In genomic region chr5:52988335-52989024, GRCh38 we compare ENCODE assay signal across 8 cellular contexts. TPM values are rescaled to one million over a fixed set of nuclear protein-coding genes. Genes with fewer than 3 reads are reported as not detected.
DNase-seq lines count a peak whose midpoint lies in the region; ATAC-seq lines count a peak whose summit lies in the region.

No MANE protein-coding gene starts in this region.

- DNase-seq in NCI-H748 (lab: John Stamatoyannopoulos, UW; ENCODE audit: unreplicated experiment): peak; percentile 48
- DNase-seq in effector memory CD4-positive, alpha-beta T cell: no peak
- no peak for DNase-seq in islet precursor cell
- no peak for DNase-seq in germinal center (ENCODE audit: low spot score)
- no peak for DNase-seq in posterior vena cava (ENCODE audit: low spot score)

- H3K9me3 ChIP-seq in effector memory CD4-positive, alpha-beta T cell (ENCODE audit: control insufficient read depth, low read length): no peaks in the 10 kb centered on the region
- H3K9me3 ChIP-seq in muscle layer of duodenum (ENCODE audit: control insufficient read depth in 1 of 2, low read length in 2 of 2): no peaks in the 10 kb centered on the region

- peaks cover 16% of the 10 kb centered on the region for H3K4me1 ChIP-seq in effector memory CD4-positive, alpha-beta T cell (ENCODE audit: control insufficient read depth, insufficient read depth, low read length, poor library complexity, severe bottlenecking)
- H3K4me1 ChIP-seq in muscle layer of duodenum (ENCODE audit: control insufficient read depth in 1 of 2, insufficient read depth in 2 of 2, low read length in 2 of 2): peaks cover 0 to 10% of the 10 kb centered on the region in 2 donors

- intact Hi-C loops in posterior vena cava (cut with DNase I): no loop called here

- ATAC-seq in GM19455 (IDR thresholded peaks at IDR 0.05; ENCODE audit: unreplicated experiment) (peak; percentile 27), GM21360 (IDR thresholded peaks at IDR 0.05; ENCODE audit: unreplicated experiment) (no peak)

- H3K27me3 ChIP-seq in effector memory CD4-positive, alpha-beta T cell (replicated peaks; ENCODE audit: control insufficient read depth, insufficient read depth, low read length, poor library complexity, severe bottlenecking): no peaks in the 10 kb centered on the region
- H3K27me3 ChIP-seq in muscle layer of duodenum (ENCODE audit: low read depth, low read length): no peaks in the 10 kb centered on the region

- H3K36me3 ChIP-seq in effector memory CD4-positive, alpha-beta T cell (ENCODE audit: control insufficient read depth, insufficient read depth, low read length): no peaks in the 10 kb centered on the region
- H3K36me3 ChIP-seq in muscle layer of duodenum (ENCODE audit: control insufficient read depth in 1 of 2, insufficient read depth in 2 of 2, low read length in 2 of 2): no peaks in the 10 kb centered on the region

- H3K27ac ChIP-seq in effector memory CD4-positive, alpha-beta T cell (ENCODE audit: insufficient read depth, low read length, poor library complexity, severe bottlenecking): no peak overlapping the region
- no peak overlapping the region for H3K27ac ChIP-seq in muscle layer of duodenum (ENCODE audit: low read length)

- H3K4me3 ChIP-seq in effector memory CD4-positive, alpha-beta T cell (ENCODE audit: insufficient read depth, low read depth, low read length, poor library complexity, severe bottlenecking): peak overlapping the region; percentile 77
- H3K4me3 ChIP-seq in muscle layer of duodenum (ENCODE audit: low read depth in 1 of 2, low read length in 2 of 2): peak overlapping the region; percentile 83 to 94

RNA-seq across cellular contexts. Expression of gene ITGA2, which starts 0.7 kb away (rescaled TPM):
- total RNA-seq in posterior vena cava: 10 to 100 TPM in 1 of 2 donors, 1 to 10 TPM in 1; 7.5 to 21.3 TPM
